ENCODE assay signal across 10 cellular contexts in the genomic region with DNA sequence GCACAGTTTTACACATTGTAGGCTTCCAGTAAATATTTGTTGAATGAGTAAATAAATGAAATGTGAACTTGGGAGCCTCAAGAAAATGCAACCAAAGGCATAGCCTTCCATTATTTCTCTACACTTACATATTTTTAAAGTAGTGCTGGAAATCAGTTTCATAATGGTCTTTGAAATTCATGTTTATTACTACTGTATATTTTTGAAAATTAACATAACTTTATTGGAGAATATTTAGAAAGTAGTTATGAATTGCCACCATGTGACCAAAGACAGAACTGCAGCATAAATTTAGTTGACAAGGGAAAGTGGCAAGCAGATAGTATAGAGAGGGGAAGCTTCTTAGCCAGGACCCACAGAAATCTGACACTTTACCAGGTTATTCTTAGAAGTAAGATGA. TPM values are rescaled to one million over a fixed set of nuclear protein-coding genes. Genes with fewer than 3 reads are reported as not detected.
DNase-seq lines count a peak whose midpoint lies in the region; TF ChIP-seq lines count a peak whose summit lies in the region.
"Had no signal": no experiment of that assay in that cellular context is flagged by ENCODE, and none has a peak within 500 bp of the region (broad histone marks: within the 10 kb centered on the region; RNA-seq: fewer than 3 reads in every experiment).

No MANE protein-coding gene starts in this region.

- dilution Hi-C loops in mammary epithelial cell (cut with HindIII; ENCODE audit: low sequenced_read_pairs) = no loop called here

- no peak overlapping the region for H3K9ac ChIP-seq in mammary epithelial cell (ENCODE audit: insufficient read depth, low read length)

- H2AFZ ChIP-seq in mammary epithelial cell (ENCODE audit: low read depth, low read length) (no peak overlapping the region), osteoblast (ENCODE audit: low read length) (no peak overlapping the region)

- H3K4me3 ChIP-seq in mammary epithelial cell (replicated peaks in 1 of 3; ENCODE audit: insufficient read depth in 1 of 3, low read depth in 2 of 3, low read length in 3 of 3) = no peak overlapping the region
- no peak overlapping the region for H3K4me3 ChIP-seq in osteoblast (ENCODE audit: insufficient read depth, low read length)
- H3K4me3 ChIP-seq in thyroid gland (replicated peaks in 1 of 3) = no peak overlapping the region

- H3K36me3 ChIP-seq in mammary epithelial cell (ENCODE audit: insufficient read depth, low read length) (no peaks in the 10 kb centered on the region), osteoblast (ENCODE audit: insufficient read depth, low read length) (no peaks in the 10 kb centered on the region), thyroid gland (no peaks in the 10 kb centered on the region)

- peak; percentile 38 to 57 for TF ChIP-seq CTCF in mammary epithelial cell (conservative IDR thresholded peaks at IDR 0.05 in 1 of 2, IDR thresholded peaks at IDR 0.05 in 1 of 2; ENCODE audit: extremely low read depth in 1 of 2, insufficient read depth in 1 of 2, low read depth in 1 of 2, low read length in 2 of 2)
- peak; percentile 47 for TF ChIP-seq CTCF in osteoblast (IDR thresholded peaks at IDR 0.05; ENCODE audit: extremely low read depth, low read depth, low read length)
- peak in 3 of 6 experiments; percentile 32 to 42 (median 33) for TF ChIP-seq CTCF in thyroid gland (IDR thresholded peaks at IDR 0.05)

- H3K4me1 ChIP-seq in mammary epithelial cell (ENCODE audit: insufficient read depth, low read length) = peaks cover 8% of the 10 kb centered on the region
- no peaks in the 10 kb centered on the region for H3K4me1 ChIP-seq in osteoblast (ENCODE audit: insufficient read depth, low read length)
- no peaks in the 10 kb centered on the region for H3K4me1 ChIP-seq in thyroid gland

- H3K79me2 ChIP-seq in mammary epithelial cell (ENCODE audit: insufficient read depth, low read length) (peaks cover 7% of the 10 kb centered on the region), osteoblast (ENCODE audit: insufficient read depth, low read length) (peaks cover 4% of the 10 kb centered on the region)

- no peaks in the 10 kb centered on the region for H3K9me3 ChIP-seq in mammary epithelial cell (replicated peaks; ENCODE audit: insufficient read depth, low read length)
- H3K9me3 ChIP-seq in osteoblast (ENCODE audit: low read depth, low read length) = no peaks in the 10 kb centered on the region
- H3K9me3 ChIP-seq in thyroid gland = no peaks in the 10 kb centered on the region

- DNase-seq in NCI-H2171 treated with DMSO at 0.1 percent for 48 hours (lab: John Stamatoyannopoulos, UW) = peak; percentile 0
- DNase-seq in NCI-H2171 (lab: John Stamatoyannopoulos, UW) = no peak
- DNase-seq in HT-29 (ENCODE audit: low spot score) = peak; percentile 35
- DNase-seq in mammary epithelial cell = peak; percentile 9
- DNase-seq in osteoblast (ENCODE audit: insufficient read length, low spot score, missing footprints) = no peak
- DNase-seq in thyroid gland = no peak
- no peak for DNase-seq in mucosa of gallbladder (ENCODE audit: low spot score)
- DNase-seq in amniotic stem cell (lab: John Stamatoyannopoulos, UW) = no peak
- DNase-seq: activated B cell treated with CpG ODN at 0.5 μM for 24 hours had no signal

- intact Hi-C loops in mammary epithelial cell (cut with micrococcal nuclease) (loop anchor here (1.0 kb wide), 1 partner anchor 37 kb away; no protein-coding TSS in a partner anchor), thyroid gland (cut with DNase I) (no loop called here)

- BruUV-seq in mammary epithelial cell (replicated peaks; lab: Mats Ljungman, UMichigan) = no TSS peak

- H4K20me1 ChIP-seq in mammary epithelial cell (ENCODE audit: insufficient read depth, low read length) (no peaks in the 10 kb centered on the region), osteoblast (ENCODE audit: insufficient read depth, low read length) (peaks cover 7% of the 10 kb centered on the region)

- CTCF ChIA-PET in mammary epithelial cell (lab: Charles Lee; ENCODE audit: low non-redundant PET) = interaction anchor here (0.7 kb wide), 2 partner anchors 227 to 1181 kb away, joined by 3 to 4 read pairs; no protein-coding TSS in a partner anchor

- H3K27me3 ChIP-seq in mammary epithelial cell (ENCODE audit: insufficient read depth, low read length) (peaks cover 3% of the 10 kb centered on the region), osteoblast (ENCODE audit: insufficient read depth, low read length) (peaks cover 15% of the 10 kb centered on the region), thyroid gland (no peaks in the 10 kb centered on the region)

- H3K27ac ChIP-seq in mammary epithelial cell (ENCODE audit: insufficient read depth, low read depth, low read length) (no peak overlapping the region), osteoblast (ENCODE audit: low read depth, low read length) (no peak overlapping the region), thyroid gland (no peak overlapping the region)

- H3K4me2 ChIP-seq in mammary epithelial cell (ENCODE audit: insufficient read depth, low read depth, low read length) (no peak overlapping the region), osteoblast (ENCODE audit: insufficient read depth, low read length) (no peak overlapping the region)

- in situ Hi-C loops in mammary epithelial cell (cut with MboI; ENCODE audit: low sequenced_read_pairs in 2 of 2) = no loop called here

- TF ChIP-seq POLR2A in thyroid gland (IDR thresholded peaks at IDR 0.05) = no peak

RNA-seq across cellular contexts. Expression of a gene that starts 6.4 kb away (rescaled TPM):
- 6.7 and 8.1 TPM in 2 replicates for total RNA-seq in HT-29 (2014; rRNA removed; shearing (Covaris generic))
- total RNA-seq in mammary epithelial cell = 10 to 100 TPM; 45.8 to 50.0 TPM
- polyA plus RNA-seq in mammary epithelial cell = 43.6 TPM
- 22.8 TPM for polyA minus RNA-seq in mammary epithelial cell
- total RNA-seq in osteoblast = 130 and 136 TPM in 2 replicates
- total RNA-seq in thyroid gland = 100 to 1,000 TPM in 1 of 4 donors, 10 to 100 TPM in 3; 74.5 to 106 (median 83.8) TPM
- 52.5 TPM for total RNA-seq in mucosa of gallbladder

RNA-seq across cellular contexts. Expression of a gene that starts 28.0 kb away (rescaled TPM):
- total RNA-seq in HT-29 (2014; rRNA removed; shearing (Covaris generic)) = not detected in 2 replicates
- total RNA-seq in mammary epithelial cell (not detected), osteoblast (not detected in 2 replicates), thyroid gland (1 to 10 TPM in 2 of 4 donors, under 1 TPM in 1, not detected in 1; 0.88 to 2.2 (median 1.0) TPM), mucosa of gallbladder (0.17 TPM)
- polyA plus RNA-seq in mammary epithelial cell = not detected
- not detected for polyA minus RNA-seq in mammary epithelial cell
- total RNA-seq: activated B cell treated with CpG ODN at 0.5 μM for 24 hours, Daoy had no signal

RNA-seq across cellular contexts. Expression of a gene that starts 33.6 kb away (rescaled TPM):
- total RNA-seq in HT-29 (2014; rRNA removed; shearing (Covaris generic)) = not detected in 2 replicates
- total RNA-seq in mammary epithelial cell (10 to 100 TPM in 1 of 2 donors, 1 to 10 TPM in 1; 9.8 to 14.2 TPM), osteoblast (6.5 and 13.0 TPM in 2 replicates), thyroid gland (100 to 1,000 TPM in 2 of 4 donors, 10 to 100 TPM in 2; 72.2 to 123 (median 103) TPM), mucosa of gallbladder (41.9 TPM)
- 10.0 TPM for polyA plus RNA-seq in mammary epithelial cell
- 8.9 TPM for polyA minus RNA-seq in mammary epithelial cell

Comparison
In these comparisons a context has a peak if more than half of its experiments do, and no peak if none do; other contexts are left out.
1. DNase-seq: peak in NCI-H2171 treated with DMSO at 0.1 percent for 48 hours (single experiment), HT-29 (single experiment) and mammary epithelial cell (single experiment); none in NCI-H2171 (single experiment), osteoblast (single experiment), thyroid gland (0 of 2), mucosa of gallbladder (single experiment) and amniotic stem cell (single experiment).